Comparison of ENCODE assay signal across 19 cellular contexts in genomic region chr11:12787847-12788246, GRCh38.
DNase-seq lines count a peak whose midpoint lies in the region; ATAC-seq, FAIRE-seq and TF ChIP-seq lines count a peak whose summit lies in the region.
"Had no signal": no experiment of that assay in that cellular context is flagged by ENCODE, and none has a peak within 500 bp of the region (broad histone marks: within the 10 kb centered on the region; RNA-seq: fewer than 3 reads in every experiment).

No MANE protein-coding gene starts in this region.

- peaks cover 36% of the 10 kb centered on the region for H3K36me3 Mint-ChIP-seq in MCF 10A (ENCODE audit: insufficient read depth, unreplicated experiment)
- H3K36me3 Mint-ChIP-seq: CD8-positive, alpha-beta memory T cell; naive thymus-derived CD4-positive, alpha-beta T cell had no signal

- H3K4me3 ChIP-seq in breast epithelium (no peak overlapping the region), bronchial epithelial cell (ENCODE audit: low read depth, low read length) (no peak overlapping the region), kidney epithelial cell (ENCODE audit: low read depth, low read length) (no peak overlapping the region)
- H3K4me3 ChIP-seq: heart right ventricle, SK-N-MC had no signal

- no peaks in the 10 kb centered on the region for H3K9me3 Mint-ChIP-seq in MCF 10A (ENCODE audit: unreplicated experiment)
- H3K9me3 Mint-ChIP-seq: brain; CD8-positive, alpha-beta memory T cell had no signal

- ATAC-seq in GM19328 (IDR thresholded peaks at IDR 0.05; ENCODE audit: unreplicated experiment), result no peak
- ATAC-seq: activated CD8-positive, alpha-beta T cell treated with anti-CD3 and anti-CD28 coated beads, Interleukin-2, amount 10 ng/mL, durations not matched to agents 7 days and 5 days; heart right ventricle; left colon; naive thymus-derived CD4-positive, alpha-beta T cell had no signal

- no peak overlapping the region for H3K4me3 Mint-ChIP-seq in MCF 10A (ENCODE audit: unreplicated experiment)
- H3K4me3 Mint-ChIP-seq: activated CD8-positive, alpha-beta T cell treated with anti-CD3 and anti-CD28 coated beads, Interleukin-2, amount 10 ng/mL, durations not matched to agents 7 days and 5 days; brain; CD8-positive, alpha-beta memory T cell; naive thymus-derived CD4-positive, alpha-beta T cell had no signal

- BruUV-seq in MCF 10A (replicated peaks; lab: Mats Ljungman, UMichigan), result no TSS peak

- no peak for FAIRE-seq in bronchial epithelial cell (lab: Jason Lieb, UNC)
- FAIRE-seq: G401.6, urothelium cell line had no signal

- no peaks in the 10 kb centered on the region for H3K27me3 Mint-ChIP-seq in MCF 10A (ENCODE audit: insufficient read depth, unreplicated experiment)
- H3K27me3 Mint-ChIP-seq: brain had no signal

- peaks cover 35% of the 10 kb centered on the region for H3K4me1 Mint-ChIP-seq in MCF 10A (ENCODE audit: insufficient read depth, unreplicated experiment)
- H3K4me1 Mint-ChIP-seq: CD8-positive, alpha-beta memory T cell; naive thymus-derived CD4-positive, alpha-beta T cell had no signal

- CTCF ChIA-PET in MCF 10A (lab: Yijun Ruan, JAX), result interaction anchor here (0.6 to 1.4 kb wide), 5 partner anchors 25 to 164 kb away, joined by 3 to 5 read pairs (median 4); no protein-coding TSS in a partner anchor

- H3K27ac ChIP-seq in breast epithelium, result no peak overlapping the region
- H3K27ac ChIP-seq: 22Rv1, heart right ventricle, SK-N-MC had no signal

- H3K4me1 ChIP-seq in breast epithelium, result no peaks in the 10 kb centered on the region

- TF ChIP-seq POLR2A in breast epithelium (IDR thresholded peaks at IDR 0.05), result no peak

- no peaks in the 10 kb centered on the region for H3K27me3 ChIP-seq in breast epithelium
- no peaks in the 10 kb centered on the region for H3K27me3 ChIP-seq in bronchial epithelial cell (ENCODE audit: control insufficient read depth, insufficient read depth, low read length)
- no peaks in the 10 kb centered on the region for H3K27me3 ChIP-seq in kidney epithelial cell (ENCODE audit: control insufficient read depth, insufficient read depth, low read length)
- H3K27me3 ChIP-seq: heart right ventricle had no signal

- H3K36me3 ChIP-seq in breast epithelium (no peaks in the 10 kb centered on the region), bronchial epithelial cell (ENCODE audit: control insufficient read depth, insufficient read depth, low read length) (peaks cover 2% of the 10 kb centered on the region), kidney epithelial cell (ENCODE audit: control insufficient read depth, insufficient read depth, low read length) (no peaks in the 10 kb centered on the region)
- H3K36me3 ChIP-seq: heart right ventricle had no signal

- no peaks in the 10 kb centered on the region for H3K9me3 ChIP-seq in breast epithelium
- H3K9me3 ChIP-seq: heart right ventricle had no signal

- TF ChIP-seq CTCF in MCF 10A (IDR thresholded peaks at IDR 0.05; ENCODE audit: unreplicated experiment) (no peak), breast epithelium (IDR thresholded peaks at IDR 0.05) (no peak), bronchial epithelial cell (IDR thresholded peaks at IDR 0.05; ENCODE audit: insufficient read depth, low read length, severe bottlenecking) (no peak), kidney epithelial cell (IDR thresholded peaks at IDR 0.05; ENCODE audit: insufficient read depth, low read length, poor library complexity, severe bottlenecking) (no peak)

- DNase-seq in MCF 10A (ENCODE audit: unreplicated experiment), result peak; percentile 68
- no peak for DNase-seq in breast epithelium (ENCODE audit: low spot score in 2 of 2)
- peak; percentile 72 for DNase-seq in bronchial epithelial cell (ENCODE audit: low read depth)
- DNase-seq in kidney epithelial cell (ENCODE audit: low read depth), result peak; percentile 54
- DNase-seq in stromal cell of bone marrow (ENCODE audit: low read depth), result peak; percentile 69
- no peak for DNase-seq in T-helper 1 cell
- no peak for DNase-seq in middle frontal gyrus (ENCODE audit: extremely low spot score, low spot score)
- DNase-seq: activated CD8-positive, alpha-beta T cell treated with anti-CD3 and anti-CD28 coated beads, Interleukin-2, amount 10 ng/mL, durations not matched to agents 7 days and 5 days; CD8-positive, alpha-beta memory T cell; heart right ventricle; left colon; naive thymus-derived CD4-positive, alpha-beta T cell; stimulated activated CD4-positive, alpha-beta T cell treated with anti-CD3 and anti-CD28 coated beads, Interleukin-4, amount 100 ng/mL, for 1 hour had no signal

- POLR2A ChIA-PET in MCF 10A (lab: Yijun Ruan, JAX), result interaction anchor here (0.8 to 3.2 kb wide), 11 partner anchors 9 to 111 kb away, joined by 3 to 15 read pairs (median 4); no protein-coding TSS in a partner anchor

- no peak overlapping the region for H3K27ac Mint-ChIP-seq in MCF 10A (ENCODE audit: low read depth, unreplicated experiment)
- H3K27ac Mint-ChIP-seq: activated CD8-positive, alpha-beta T cell treated with anti-CD3 and anti-CD28 coated beads, Interleukin-2, amount 10 ng/mL, durations not matched to agents 7 days and 5 days; CD8-positive, alpha-beta memory T cell; naive thymus-derived CD4-positive, alpha-beta T cell had no signal

- intact Hi-C loops in MCF 10A (cut with micrococcal nuclease), result no loop called here
- intact Hi-C loops in breast epithelium (cut with DNase I; ENCODE audit: low total_unique reads), result no loop called here

Comparison
In these comparisons a context has a peak if more than half of its experiments do, and no peak if none do; other contexts are left out.
1. DNase-seq: peak in MCF 10A (single experiment), bronchial epithelial cell (single experiment), kidney epithelial cell (single experiment) and stromal cell of bone marrow (single experiment); none in breast epithelium (0 of 2), T-helper 1 cell (0 of 5) and middle frontal gyrus (single experiment).